Comparison of ENCODE assay signal across 1 cellular context in the genomic region with DNA sequence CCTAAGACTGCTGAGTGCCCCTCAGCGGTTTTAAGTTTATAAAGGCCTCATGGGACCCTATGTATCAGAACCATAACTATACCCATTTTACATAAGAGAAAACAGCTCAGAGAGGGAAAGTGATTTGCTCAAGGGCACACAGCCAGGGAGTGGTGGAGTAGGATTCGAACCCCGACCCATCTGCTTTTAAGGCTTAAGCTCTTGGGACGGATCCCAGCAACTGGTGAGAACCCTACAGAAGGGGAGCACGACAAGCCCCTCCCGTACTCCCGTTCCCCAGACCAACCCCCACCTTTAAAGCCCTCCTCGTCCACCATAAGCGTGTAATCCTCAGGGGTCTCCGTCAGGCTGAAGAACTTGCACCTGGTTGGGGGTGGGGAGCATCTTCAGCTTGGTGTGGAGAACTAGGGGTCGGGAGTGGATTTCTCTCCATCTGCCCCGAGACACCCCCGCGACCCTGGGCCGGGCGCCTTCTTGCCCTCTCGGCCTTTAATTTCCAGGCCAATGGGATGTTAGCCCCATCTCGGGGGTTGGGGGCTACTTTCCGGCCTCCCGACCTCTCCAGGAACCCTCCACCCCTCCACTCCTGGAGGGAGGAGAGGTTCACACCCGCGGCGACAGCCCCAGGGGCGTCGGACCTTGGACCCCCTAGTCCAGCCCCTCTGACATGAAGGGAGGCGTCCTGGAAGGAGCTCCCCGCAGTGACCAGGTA.
TF ChIP-seq lines count a peak whose summit lies in the region.

No MANE protein-coding gene starts in this region.

TF ChIP-seq in H1, 55 proteins besides CTCF, POLR2A, EP300 and RAD21:
- TF ChIP-seq BACH1 (IDR thresholded peaks at IDR 0.05; ENCODE audit: low read length): no peak
- no peak for TF ChIP-seq SP1 (IDR thresholded peaks at IDR 0.05; ENCODE audit: low read depth, low read length)
- peak; percentile 89 for TF ChIP-seq KDM1A (IDR thresholded peaks at IDR 0.05; ENCODE audit: borderline replicate concordance, low read length)
- TF ChIP-seq SRF (IDR thresholded peaks at IDR 0.05; ENCODE audit: low read depth, low read length): no peak
TF ChIP-seq in H1: peak in this region for 1.
